Comparison of ENCODE assay signal across 9 cellular contexts in genomic region chr2:177396630-177397460, GRCh38. TPM values are rescaled to one million over a fixed set of nuclear protein-coding genes. Genes with fewer than 3 reads are reported as not detected.
DNase-seq lines count a peak whose midpoint lies in the region; ATAC-seq and TF ChIP-seq lines count a peak whose summit lies in the region.
"Had no signal": no experiment of that assay in that cellular context is flagged by ENCODE, and none has a peak within 500 bp of the region (broad histone marks: within the 10 kb centered on the region; RNA-seq: fewer than 3 reads in every experiment).

No MANE protein-coding gene starts in this region.

- peak overlapping the region; percentile 72 for H3K27ac ChIP-seq in skeletal muscle tissue (ENCODE audit: low read depth, low read length)

- no peaks in the 10 kb centered on the region for H3K36me3 ChIP-seq in skeletal muscle tissue (ENCODE audit: control insufficient read depth in 3 of 3, insufficient read depth in 3 of 3, low read length in 3 of 3)

- H3K27me3 ChIP-seq in skeletal muscle tissue (ENCODE audit: control insufficient read depth in 3 of 3, insufficient read depth in 3 of 3, low read length in 3 of 3) = no peaks in the 10 kb centered on the region

- H3K4me3 ChIP-seq in fibroblast of the aortic adventitia (ENCODE audit: low read depth, low read length) (no peak overlapping the region), skeletal muscle tissue (ENCODE audit: low read length in 3 of 3) (no peak overlapping the region)

- peaks cover 13 to 21% (median 15%) of the 10 kb centered on the region in 3 donors for H3K4me1 ChIP-seq in skeletal muscle tissue (ENCODE audit: control insufficient read depth in 3 of 3, insufficient read depth in 3 of 3, low read length in 3 of 3)

- no peak overlapping the region for H3K9ac ChIP-seq in skeletal muscle tissue (ENCODE audit: low read depth in 1 of 3, low read length in 3 of 3)

- TF ChIP-seq CTCF in fibroblast of the aortic adventitia (IDR thresholded peaks at IDR 0.05; ENCODE audit: insufficient read depth, low read length) = no peak

- peak; percentile 57 for DNase-seq in HCEC 1CT
- peak; percentile 50 for DNase-seq in SW480 (ENCODE audit: low spot score)
- DNase-seq in fibroblast of the aortic adventitia (ENCODE audit: low read depth) = peak; percentile 75
- no peak for DNase-seq in AML-193 (lab: John Stamatoyannopoulos, UW)
- no peak for DNase-seq in activated CD4-positive, alpha-beta T cell treated with anti-CD3 and anti-CD28 coated beads for 1 hour
- DNase-seq: NCI-H1436 had no signal

- no peaks in the 10 kb centered on the region for H3K9me3 ChIP-seq in skeletal muscle tissue (ENCODE audit: control insufficient read depth in 3 of 3, low read length in 3 of 3)

- ATAC-seq in HG03521 (IDR thresholded peaks at IDR 0.05; ENCODE audit: unreplicated experiment) = no peak
- ATAC-seq in HG03135 (IDR thresholded peaks at IDR 0.05; ENCODE audit: unreplicated experiment) = no peak

RNA-seq across cellular contexts. Expression of gene AGPS, which starts 4.3 kb away (rescaled TPM):
- total RNA-seq in fibroblast of the aortic adventitia (ENCODE audit: low replicate concordance) = 33.1 and 46.8 TPM in 2 replicates
- total RNA-seq in skeletal muscle tissue = 29.7 TPM

Comparison
In these comparisons a context has a peak if more than half of its experiments do, and no peak if none do; other contexts are left out.
1. DNase-seq: peak in HCEC 1CT (single experiment), SW480 (single experiment) and fibroblast of the aortic adventitia (single experiment); none in AML-193 (0 of 2) and activated CD4-positive, alpha-beta T cell treated with anti-CD3 and anti-CD28 coated beads for 1 hour (single experiment).